In genomic region chr5:15614679-15615078, GRCh38 we compare ENCODE assay signal across 8 cellular contexts.
"Had no signal": no experiment of that assay in that cellular context is flagged by ENCODE, and none has a peak within 500 bp of the region (broad histone marks: within the 10 kb centered on the region; RNA-seq: fewer than 3 reads in every experiment).

No MANE protein-coding gene starts in this region.

- ATAC-seq: GM12878 had no signal

- DNase-seq: GDM1, GF-D8 had no signal

- H3K4me3 ChIP-seq: GM12878 had no signal

- FAIRE-seq: G401.6, GM12878, GM12891, GM12892, GM18507, GM19239 had no signal
